8 cellular contexts compared by ENCODE assay signal in genomic region chr12:118136559-118137003, GRCh38. TPM values are rescaled to one million over a fixed set of nuclear protein-coding genes. Genes with fewer than 3 reads are reported as not detected.
DNase-seq lines count a peak whose midpoint lies in the region; ATAC-seq and TF ChIP-seq lines count a peak whose summit lies in the region.

No MANE protein-coding gene starts in this region.

- H3K9me3 ChIP-seq in NT2/D1 (ENCODE audit: insufficient read depth, low read length): no peaks in the 10 kb centered on the region
- H3K9me3 ChIP-seq in neuron (ENCODE audit: low read length): no peaks in the 10 kb centered on the region

- no peak for DNase-seq in NT2/D1 (ENCODE audit: low read depth, low spot score)
- peak; percentile 2 for DNase-seq in activated gamma-delta T cell treated with anti-CD3 and anti-CD28 coated beads, Interleukin-2, amount 50 U/mL, for 16 hours (ENCODE audit: low read depth)
- DNase-seq in foreskin fibroblast: peak; percentile 34 to 70
- no peak for DNase-seq in type B pancreatic cell (ENCODE audit: extremely low spot score, unreplicated experiment)
- no peak for DNase-seq in 8988T

- H3K4me1 ChIP-seq in NT2/D1 (ENCODE audit: insufficient read depth, insufficient read length): peaks cover 4% of the 10 kb centered on the region
- H3K4me1 ChIP-seq in neuron (ENCODE audit: insufficient read depth, low read length): peaks cover 7% of the 10 kb centered on the region

- H3K4me3 ChIP-seq in NT2/D1 (ENCODE audit: insufficient read length, low read depth) (peak overlapping the region; percentile 95), foreskin fibroblast (ENCODE audit: low read depth in 1 of 2, low read length in 2 of 2) (peak overlapping the region; percentile 67 to 99), neuron (ENCODE audit: low read length) (peak overlapping the region; percentile 86)

- ATAC-seq in GM18498 (IDR thresholded peaks at IDR 0.05; ENCODE audit: unreplicated experiment): peak; percentile 30
- peak; percentile 25 for ATAC-seq in HG02763 (IDR thresholded peaks at IDR 0.05; ENCODE audit: unreplicated experiment)

- H3K4me3 Mint-ChIP-seq in type B pancreatic cell: peak overlapping the region; percentile 90

- H2AFZ ChIP-seq in neuron (ENCODE audit: low read depth, low read length): peak overlapping the region; percentile 90

- H3K9ac ChIP-seq in NT2/D1 (ENCODE audit: insufficient read length, low read depth): peak overlapping the region; percentile 99

- H3K36me3 Mint-ChIP-seq in type B pancreatic cell: peaks cover 23% of the 10 kb centered on the region

- peaks cover 29% of the 10 kb centered on the region for H3K4me1 Mint-ChIP-seq in type B pancreatic cell (ENCODE audit: unreplicated experiment)

- H3K27me3 ChIP-seq in NT2/D1 (ENCODE audit: insufficient read depth, insufficient read length) (no peaks in the 10 kb centered on the region), neuron (ENCODE audit: insufficient read depth, low read length) (no peaks in the 10 kb centered on the region)

- no peaks in the 10 kb centered on the region for H3K27me3 Mint-ChIP-seq in type B pancreatic cell

- H3K27ac Mint-ChIP-seq in type B pancreatic cell: peak overlapping the region; percentile 70

- no peaks in the 10 kb centered on the region for H3K9me3 Mint-ChIP-seq in type B pancreatic cell

- H3K36me3 ChIP-seq in NT2/D1 (ENCODE audit: insufficient read depth, insufficient read length, low read length) (peaks cover 45% of the 10 kb centered on the region), neuron (ENCODE audit: insufficient read depth, low read length) (peaks cover 38% of the 10 kb centered on the region)

- TF ChIP-seq CTCF in foreskin fibroblast (IDR thresholded peaks at IDR 0.05; ENCODE audit: low read depth, low read length) (no peak), type B pancreatic cell (conservative IDR thresholded peaks at IDR 0.05) (no peak)

RNA-seq across cellular contexts. Expression of gene PEBP1, which starts 0.7 kb away (rescaled TPM):
- total RNA-seq in type B pancreatic cell (ENCODE audit: low replicate concordance): 285 and 326 TPM in 2 replicates

RNA-seq across cellular contexts. Expression of gene VSIG10, which starts 32.8 kb away (rescaled TPM):
- total RNA-seq in type B pancreatic cell (ENCODE audit: low replicate concordance): 45.1 and 105 TPM in 2 replicates

Comparison
In these comparisons a context has a peak if more than half of its experiments do, and no peak if none do; other contexts are left out.
1. DNase-seq: peak in activated gamma-delta T cell treated with anti-CD3 and anti-CD28 coated beads, Interleukin-2, amount 50 U/mL, for 16 hours (single experiment) and foreskin fibroblast (2 of 2); none in NT2/D1 (single experiment), type B pancreatic cell (single experiment) and 8988T (single experiment).
2. Peak in every context shown above with its lines, with median percentiles within 50 percentile points of each other: H3K4me3 ChIP-seq.